ENCODE assay signal across 19 cellular contexts in genomic region chr6:159829515-159829914, GRCh38. TPM values are rescaled to one million over a fixed set of nuclear protein-coding genes. Genes with fewer than 3 reads are reported as not detected.
DNase-seq lines count a peak whose midpoint lies in the region; ATAC-seq and TF ChIP-seq lines count a peak whose summit lies in the region.
"Had no signal": no experiment of that assay in that cellular context is flagged by ENCODE, and none has a peak within 500 bp of the region (broad histone marks: within the 10 kb centered on the region; RNA-seq: fewer than 3 reads in every experiment).

No MANE protein-coding gene starts in this region.

- H3K4me1 Mint-ChIP-seq in MCF 10A (ENCODE audit: insufficient read depth, unreplicated experiment), result no peaks in the 10 kb centered on the region

- 71% methylated on average over 4 of the region's 4 CpGs for WGBS in mammary epithelial cell (ENCODE audit: low coverage, missing lambda C conversion rate)

- H3K4me1 ChIP-seq in mammary epithelial cell (ENCODE audit: insufficient read depth, low read length) (no peaks in the 10 kb centered on the region), RWPE2 (ENCODE audit: insufficient read depth, poor library complexity, severe bottlenecking) (peaks cover 5% of the 10 kb centered on the region)
- H3K4me1 ChIP-seq: SJSA1, upper lobe of left lung had no signal

- no peak overlapping the region for H3K9ac ChIP-seq in mammary epithelial cell (ENCODE audit: insufficient read depth, low read length)

- no peaks in the 10 kb centered on the region for H4K20me1 ChIP-seq in mammary epithelial cell (ENCODE audit: insufficient read depth, low read length)

- no peak overlapping the region for H3K4me2 ChIP-seq in mammary epithelial cell (ENCODE audit: insufficient read depth, low read depth, low read length)

- ATAC-seq in HG03439 (IDR thresholded peaks at IDR 0.05; ENCODE audit: unreplicated experiment) (peak; percentile 61), RWPE2 (ENCODE audit: low read depth) (0 out of 3 replicates have a peak, but pooled peaks have one; percentile 35), left colon (no peak), GM19324 (IDR thresholded peaks at IDR 0.05; ENCODE audit: low FRiP score, unreplicated experiment) (no peak)

- H3K4me3 Mint-ChIP-seq in MCF 10A (ENCODE audit: unreplicated experiment), result no peak overlapping the region

- no peak for DNase-seq in mammary epithelial cell
- DNase-seq in MCF 10A (ENCODE audit: unreplicated experiment), result no peak
- DNase-seq in RWPE2 (ENCODE audit: low spot score), result no peak
- no peak for DNase-seq in NCI-H1048 (lab: John Stamatoyannopoulos, UW)
- no peak for DNase-seq in left colon
- DNase-seq in RKO (ENCODE audit: low spot score), result no peak
- DNase-seq: activated CD4-positive, CD25-positive, alpha-beta regulatory T cell treated with anti-CD3 and anti-CD28 coated beads, Interleukin-2, amount 50 U/mL, for 72 hours; brain microvascular endothelial cell; DMS 273 treated with DMSO at 0.1 percent for 48 hours; GOT3; hippocampal formation; NCI-H1105 treated with DMSO at 0.1 percent for 48 hours; NCI-H69; ovary; upper lobe of left lung had no signal

- peaks cover 18% of the 10 kb centered on the region for H3K27me3 Mint-ChIP-seq in MCF 10A (ENCODE audit: insufficient read depth, unreplicated experiment)

- no peaks in the 10 kb centered on the region for H3K36me3 Mint-ChIP-seq in MCF 10A (ENCODE audit: insufficient read depth, unreplicated experiment)

- no peak overlapping the region for H3K27ac ChIP-seq in mammary epithelial cell (ENCODE audit: insufficient read depth, low read depth, low read length)
- no peak overlapping the region for H3K27ac ChIP-seq in RWPE2 (ENCODE audit: poor library complexity, severe bottlenecking)
- H3K27ac ChIP-seq: brain microvascular endothelial cell, ovary, SJSA1, upper lobe of left lung had no signal

- H3K4me3 ChIP-seq in mammary epithelial cell (replicated peaks in 1 of 3; ENCODE audit: insufficient read depth in 1 of 3, low read depth in 2 of 3, low read length in 3 of 3) (no peak overlapping the region), RWPE2 (ENCODE audit: severe bottlenecking) (no peak overlapping the region)
- H3K4me3 ChIP-seq: lung, ovary, SJSA1, upper lobe of left lung had no signal

- no peaks in the 10 kb centered on the region for H3K36me3 ChIP-seq in mammary epithelial cell (ENCODE audit: insufficient read depth, low read length)
- H3K36me3 ChIP-seq in RWPE2 (ENCODE audit: low read depth), result no peaks in the 10 kb centered on the region
- H3K36me3 ChIP-seq: brain microvascular endothelial cell, ovary, SJSA1, upper lobe of left lung had no signal

- TF ChIP-seq CTCF in mammary epithelial cell (conservative IDR thresholded peaks at IDR 0.05 in 1 of 2, IDR thresholded peaks at IDR 0.05 in 1 of 2; ENCODE audit: extremely low read depth in 1 of 2, insufficient read depth in 1 of 2, low read depth in 1 of 2, low read length in 2 of 2), result no peak
- no peak for TF ChIP-seq CTCF in MCF 10A (IDR thresholded peaks at IDR 0.05; ENCODE audit: unreplicated experiment)
- no peak for TF ChIP-seq CTCF in RWPE2 (IDR thresholded peaks at IDR 0.05; ENCODE audit: poor library complexity, severe bottlenecking)

- dilution Hi-C loops in mammary epithelial cell (cut with HindIII; ENCODE audit: low sequenced_read_pairs), result no loop called here

- no peaks in the 10 kb centered on the region for H3K79me2 ChIP-seq in mammary epithelial cell (ENCODE audit: insufficient read depth, low read length)

- H2AFZ ChIP-seq in mammary epithelial cell (ENCODE audit: low read depth, low read length), result peak overlapping the region; percentile 35

- H3K9me3 Mint-ChIP-seq in MCF 10A (ENCODE audit: unreplicated experiment), result no peaks in the 10 kb centered on the region

- BruUV-seq in mammary epithelial cell (replicated peaks; lab: Mats Ljungman, UMichigan) (no TSS peak), MCF 10A (replicated peaks; lab: Mats Ljungman, UMichigan) (no TSS peak)

- POLR2A ChIA-PET in MCF 10A (lab: Yijun Ruan, JAX), result interaction anchor here (0.6 to 0.9 kb wide), 3 partner anchors 18 to 34 kb away, joined by 3 read pairs; no protein-coding TSS in a partner anchor

- in situ Hi-C loops in mammary epithelial cell (cut with MboI; ENCODE audit: low sequenced_read_pairs in 2 of 2), result no loop called here

- no peak overlapping the region for H3K27ac Mint-ChIP-seq in MCF 10A (ENCODE audit: low read depth, unreplicated experiment)

- H3K9me3 ChIP-seq in mammary epithelial cell (replicated peaks; ENCODE audit: insufficient read depth, low read length) (no peaks in the 10 kb centered on the region), RWPE2 (ENCODE audit: severe bottlenecking) (no peaks in the 10 kb centered on the region)
- H3K9me3 ChIP-seq: ovary, SJSA1, upper lobe of left lung had no signal

- intact Hi-C loops in mammary epithelial cell (cut with micrococcal nuclease) (no loop called here), MCF 10A (cut with micrococcal nuclease) (no loop called here), left colon (cut with DNase I, micrococcal nuclease) (no loop called here)

- CTCF ChIA-PET in mammary epithelial cell (lab: Charles Lee; ENCODE audit: low non-redundant PET), result no interaction called here
- CTCF ChIA-PET in MCF 10A (lab: Yijun Ruan, JAX), result interaction anchor here (2.8 kb wide), 1 partner anchor 23 kb away, joined by 9 read pairs; no protein-coding TSS in a partner anchor

- H3K27me3 ChIP-seq in mammary epithelial cell (ENCODE audit: insufficient read depth, low read length) (no peaks in the 10 kb centered on the region), RWPE2 (ENCODE audit: insufficient read depth, poor library complexity, severe bottlenecking) (no peaks in the 10 kb centered on the region)
- H3K27me3 ChIP-seq: brain microvascular endothelial cell, ovary, SJSA1, upper lobe of left lung had no signal

RNA-seq across cellular contexts. Expression of gene PNLDC1, which starts 29.4 kb away (rescaled TPM):
- total RNA-seq in mammary epithelial cell (under 1 TPM in 1 of 2 donors, not detected in 1; 0.33 TPM), MCF 10A (2022) (not detected in 2 replicates), left colon (not detected)
- not detected for polyA plus RNA-seq in mammary epithelial cell
- polyA minus RNA-seq in mammary epithelial cell, result not detected
- total RNA-seq: SJSA1 had no signal

RNA-seq across cellular contexts. Expression of gene MRPL18, which starts 39.2 kb away (rescaled TPM):
- total RNA-seq in mammary epithelial cell (10 to 100 TPM; 58.0 to 83.2 TPM), MCF 10A (2022) (108 and 120 TPM in 2 replicates), left colon (10 to 100 TPM; 66.9 to 72.5 TPM)
- 91.0 TPM for polyA plus RNA-seq in mammary epithelial cell
- polyA minus RNA-seq in mammary epithelial cell, result 97.8 TPM

RNA-seq across cellular contexts. Expression of gene TCP1, which starts 40.1 kb away (rescaled TPM):
- total RNA-seq in mammary epithelial cell, result 100 to 1,000 TPM; 186 to 243 TPM
- polyA plus RNA-seq in mammary epithelial cell, result 159 TPM
- 334 TPM for polyA minus RNA-seq in mammary epithelial cell
- total RNA-seq in MCF 10A (2022), result 341 and 351 TPM in 2 replicates
- 100 to 1,000 TPM; 165 to 172 TPM for total RNA-seq in left colon

Comparison
In these comparisons a context has a peak if more than half of its experiments do, and no peak if none do; other contexts are left out.
1. ATAC-seq: peak in HG03439 (single experiment) and RWPE2 (single experiment); none in left colon (single experiment) and GM19324 (single experiment).